17 cellular contexts compared by ENCODE assay signal in genomic region chr14:83777516-83777915, GRCh38.
DNase-seq lines count a peak whose midpoint lies in the region; ATAC-seq and TF ChIP-seq lines count a peak whose summit lies in the region.
"Had no signal": no experiment of that assay in that cellular context is flagged by ENCODE, and none has a peak within 500 bp of the region (broad histone marks: within the 10 kb centered on the region; RNA-seq: fewer than 3 reads in every experiment).

No MANE protein-coding gene starts in this region.

- no peak overlapping the region for H3K23ac ChIP-seq in IMR-90 (ENCODE audit: low read depth, low read length)
- H3K23ac ChIP-seq in mesenchymal stem cell (ENCODE audit: low read length in 2 of 2), result no peak overlapping the region

- H3K9me3 ChIP-seq in IMR-90 (ENCODE audit: control insufficient read depth, insufficient read depth, low read length) (no peaks in the 10 kb centered on the region), mesenchymal stem cell (ENCODE audit: control insufficient read depth, low read length) (no peaks in the 10 kb centered on the region), transverse colon (no peaks in the 10 kb centered on the region)
- H3K9me3 ChIP-seq: A549, BE2C had no signal

- H2AK9ac ChIP-seq in IMR-90 (replicated peaks; ENCODE audit: low read depth, low read length, poor library complexity), result no peak overlapping the region

- H3K79me1 ChIP-seq in IMR-90 (ENCODE audit: low read depth in 1 of 2, low read length in 2 of 2) (no peaks in the 10 kb centered on the region), mesenchymal stem cell (replicated peaks; ENCODE audit: low read length, poor library complexity, severe bottlenecking) (no peaks in the 10 kb centered on the region)

- in situ Hi-C loops in IMR-90 (cut with MboI; ENCODE audit: low sequenced_read_pairs), result no loop called here
- in situ Hi-C loops in transverse colon (cut with MboI; ENCODE audit: low pct_ligation_motif_present in 1 of 4, low pct_unique_long_range_greater_than_20kb in 1 of 4, low sequenced_read_pairs in 3 of 4), result no loop called here

- no peak overlapping the region for H2AK5ac ChIP-seq in IMR-90 (ENCODE audit: low read depth, low read length)
- H2AK5ac ChIP-seq in mesenchymal stem cell (ENCODE audit: low read length, severe bottlenecking), result no peak overlapping the region

- WGBS in IMR-90 (ENCODE audit: extremely low coverage in 2 of 2, insufficient read length in 1 of 2), 2 experiments, result no CpG with 5 or more reads among the region's 1 CpG
- no CpG with 5 or more reads among the region's 1 CpG for WGBS in mesenchymal stem cell
- WGBS in transverse colon (ENCODE audit: low coverage in 1 of 2), 2 donors, result 64% methylated on average over 1 of the region's 1 CpG; no CpG with 5 or more reads in 1 of the 2 donors

- peak overlapping the region; percentile 4 for H2BK120ac ChIP-seq in IMR-90 (ENCODE audit: low read depth, low read length)
- no peak overlapping the region for H2BK120ac ChIP-seq in mesenchymal stem cell (ENCODE audit: low read depth, low read length)

- POLR2A ChIA-PET in IMR-90 (lab: Charles Lee; ENCODE audit: unreplicated experiment), result no interaction called here

- CTCF ChIA-PET in IMR-90 (lab: Yijun Ruan, JAX), result no interaction called here

- 0 out of 2 replicates have a peak overlapping the region, but pooled peaks have one; percentile 48 for H3K14ac ChIP-seq in IMR-90 (replicated peaks; ENCODE audit: low read depth, low read length)
- no peak overlapping the region for H3K14ac ChIP-seq in mesenchymal stem cell (ENCODE audit: low read length in 2 of 2)

- TF ChIP-seq POLR2A in IMR-90 (IDR thresholded peaks at IDR 0.05; ENCODE audit: low read depth, low read length) (no peak), transverse colon (IDR thresholded peaks at IDR 0.05) (no peak)

- dilution Hi-C loops in IMR-90 (cut with HindIII; ENCODE audit: low sequenced_read_pairs, unreplicated experiment), result no loop called here

- H3K9me1 ChIP-seq in IMR-90 (ENCODE audit: insufficient read depth, low read length), result no peaks in the 10 kb centered on the region

- H3K9ac ChIP-seq in IMR-90 (ENCODE audit: low read depth, low read length) (no peak overlapping the region), mesenchymal stem cell (ENCODE audit: low read length) (no peak overlapping the region)

- H3K36me3 ChIP-seq in IMR-90 (ENCODE audit: control insufficient read depth, insufficient read depth, low read length) (no peaks in the 10 kb centered on the region), mesenchymal stem cell (ENCODE audit: control insufficient read depth in 1 of 2, insufficient read depth in 2 of 2, low read depth in 1 of 2, low read length in 2 of 2) (no peaks in the 10 kb centered on the region), transverse colon (no peaks in the 10 kb centered on the region)
- H3K36me3 ChIP-seq: BE2C had no signal

- H2AFZ ChIP-seq in IMR-90 (replicated peaks; ENCODE audit: low read length, poor library complexity), result no peak overlapping the region
- H2AFZ ChIP-seq in mesenchymal stem cell (ENCODE audit: low read depth, low read length), result no peak overlapping the region

- H4K20me1 ChIP-seq in IMR-90 (ENCODE audit: insufficient read depth, low read length), result no peaks in the 10 kb centered on the region

- TF ChIP-seq CTCF in IMR-90 (conservative IDR thresholded peaks at IDR 0.05; ENCODE audit: low read depth, low read length) (no peak), VCaP (conservative IDR thresholded peaks at IDR 0.05) (no peak), transverse colon (IDR thresholded peaks at IDR 0.05) (no peak)

- no peak overlapping the region for H2BK12ac ChIP-seq in mesenchymal stem cell (ENCODE audit: low read length in 2 of 2)

- H3K4ac ChIP-seq in IMR-90 (ENCODE audit: low read depth, low read length) (no peak overlapping the region), mesenchymal stem cell (ENCODE audit: low read depth in 1 of 2, low read length in 2 of 2) (no peak overlapping the region)

- intact Hi-C loops in IMR-90 (cut with micrococcal nuclease) (no loop called here), transverse colon (cut with DNase I; ENCODE audit: low total_unique reads) (no loop called here)

- H4K8ac ChIP-seq in IMR-90 (ENCODE audit: low read depth in 2 of 2, low read length in 2 of 2) (no peak overlapping the region; a peak in 1 of 4 replicates), mesenchymal stem cell (ENCODE audit: low read length) (no peak overlapping the region)

- H2BK15ac ChIP-seq in IMR-90 (ENCODE audit: low read depth, low read length), result 0 out of 3 replicates have a peak overlapping the region, but pooled peaks have one; percentile 64
- no peak overlapping the region for H2BK15ac ChIP-seq in mesenchymal stem cell (ENCODE audit: low read depth, poor library complexity, severe bottlenecking)

- no TSS peak for BruUV-seq in IMR-90 (replicated peaks; lab: Mats Ljungman, UMichigan)

- H4K91ac ChIP-seq in IMR-90 (ENCODE audit: insufficient read depth, low read depth, low read length) (no peak overlapping the region), mesenchymal stem cell (ENCODE audit: low read length) (no peak overlapping the region)

- TF ChIP-seq EP300 in transverse colon (IDR thresholded peaks at IDR 0.05; ENCODE audit: low read depth), result no peak

- ATAC-seq in IMR-90 (ENCODE audit: low read depth) (peak; percentile 36), GM18873 (IDR thresholded peaks at IDR 0.05; ENCODE audit: low FRiP score, unreplicated experiment) (no peak)
- ATAC-seq: A549 had no signal

- no peak overlapping the region for H2BK5ac ChIP-seq in IMR-90 (ENCODE audit: low read depth, low read length, poor library complexity, severe bottlenecking)
- no peak overlapping the region for H2BK5ac ChIP-seq in mesenchymal stem cell (ENCODE audit: low read depth, low read length, poor library complexity, severe bottlenecking)

- H4K5ac ChIP-seq in IMR-90 (ENCODE audit: low read depth, low read length), result no peak overlapping the region

- no peak overlapping the region for H2BK20ac ChIP-seq in IMR-90 (ENCODE audit: low read depth, low read length)

- no peak overlapping the region for H3K56ac ChIP-seq in IMR-90 (ENCODE audit: extremely low read depth, insufficient read depth, low read length)

- H3K18ac ChIP-seq in IMR-90 (ENCODE audit: low read depth, low read length), result peak overlapping the region; percentile 55; the same call in 1 of the 2 replicates
- no peak overlapping the region for H3K18ac ChIP-seq in mesenchymal stem cell (ENCODE audit: low read depth in 1 of 2, low read length in 2 of 2)

- H3K4me2 ChIP-seq in IMR-90 (ENCODE audit: low read depth, low read length), result no peak overlapping the region
- no peak overlapping the region for H3K4me2 ChIP-seq in mesenchymal stem cell (ENCODE audit: low read length, poor library complexity, severe bottlenecking)
- H3K4me2 ChIP-seq: A549 had no signal

- H3K4me1 ChIP-seq in IMR-90 (ENCODE audit: control insufficient read depth, insufficient read depth, low read length) (peaks cover 4% of the 10 kb centered on the region), mesenchymal stem cell (ENCODE audit: control insufficient read depth, insufficient read depth, low read depth, low read length) (no peaks in the 10 kb centered on the region), transverse colon (no peaks in the 10 kb centered on the region)
- H3K4me1 ChIP-seq: A549, BE2C had no signal

- no peak for TF ChIP-seq RAD21 in IMR-90 (IDR thresholded peaks at IDR 0.05; ENCODE audit: low read length)

- H3K27me3 ChIP-seq in IMR-90 (ENCODE audit: control insufficient read depth, insufficient read depth, low read length), result no peaks in the 10 kb centered on the region
- no peaks in the 10 kb centered on the region for H3K27me3 ChIP-seq in mesenchymal stem cell (ENCODE audit: control insufficient read depth in 1 of 2, insufficient read depth in 1 of 2, low read length in 2 of 2)
- no peaks in the 10 kb centered on the region for H3K27me3 ChIP-seq in transverse colon
- H3K27me3 ChIP-seq: BE2C had no signal

- H3K27ac ChIP-seq in IMR-90 (ENCODE audit: insufficient read depth, low read length) (no peak overlapping the region), VCaP (peak overlapping the region; percentile 36; the same call in 1 of the 2 replicates), mesenchymal stem cell (ENCODE audit: low read length, poor library complexity, severe bottlenecking) (no peak overlapping the region), transverse colon (no peak overlapping the region)
- H3K27ac ChIP-seq: A549, C4-2B had no signal

- peak; percentile 57 for DNase-seq in IMR-90
- peak; percentile 1 for DNase-seq in fibroblast of gingiva (ENCODE audit: low read depth)
- peak; percentile 64 for DNase-seq in mesenchymal stem cell
- no peak for DNase-seq in GOT3 (lab: John Stamatoyannopoulos, UW)
- DNase-seq in activated CD4-positive, alpha-beta T cell treated with anti-CD3 and anti-CD28 coated beads, Interleukin-2, amount 50 U/mL, for 4 hours, result no peak
- no peak for DNase-seq in transverse colon
- DNase-seq: BE2C; CD4-positive, alpha-beta memory T cell; DMS153; DMS79 treated with DMSO at 0.1 percent for 48 hours; EL; HCEC 1CT; HFFc6 had no signal

- no peak overlapping the region for H3K4me3 ChIP-seq in IMR-90 (ENCODE audit: insufficient read depth, low read depth, low read length)
- H3K4me3 ChIP-seq in mesenchymal stem cell (ENCODE audit: insufficient read depth in 1 of 2, low read depth in 1 of 2, low read length in 2 of 2), result no peak overlapping the region
- H3K4me3 ChIP-seq in transverse colon, result no peak overlapping the region
- H3K4me3 ChIP-seq: A549 had no signal

TF ChIP-seq in IMR-90, 13 proteins besides CTCF, POLR2A, EP300 and RAD21:
- TF ChIP-seq FOS (IDR thresholded peaks at IDR 0.05; ENCODE audit: low read depth, low read length) (no peak), MAFK (IDR thresholded peaks at IDR 0.05; ENCODE audit: low read depth, low read length) (no peak)
TF ChIP-seq in IMR-90: peak in this region for 0.

Comparison
In these comparisons a context has a peak if more than half of its experiments do, and no peak if none do; other contexts are left out.
1. DNase-seq: peak in IMR-90 (single experiment), fibroblast of gingiva (single experiment) and mesenchymal stem cell (single experiment); none in GOT3 (single experiment), activated CD4-positive, alpha-beta T cell treated with anti-CD3 and anti-CD28 coated beads, Interleukin-2, amount 50 U/mL, for 4 hours (0 of 2) and transverse colon (single experiment).